Comparison of ENCODE assay signal across 8 cellular contexts in genomic region chr1:172724746-172725613, GRCh38.
DNase-seq lines count a peak whose midpoint lies in the region; ATAC-seq lines count a peak whose summit lies in the region.

No MANE protein-coding gene starts in this region.

- H3K4me1 ChIP-seq in right cardiac atrium (ENCODE audit: control insufficient read depth, insufficient read depth, low read length), result no peaks in the 10 kb centered on the region

- peaks cover 30% of the 10 kb centered on the region for H3K4me1 Mint-ChIP-seq in central memory CD8-positive, alpha-beta T cell

- no peak overlapping the region for H3K4me3 Mint-ChIP-seq in central memory CD8-positive, alpha-beta T cell

- no peak overlapping the region for H3K4me3 ChIP-seq in right cardiac atrium (ENCODE audit: low read length)

- H3K27me3 ChIP-seq in right cardiac atrium (ENCODE audit: control insufficient read depth, insufficient read depth), result no peaks in the 10 kb centered on the region

- H3K36me3 Mint-ChIP-seq in central memory CD8-positive, alpha-beta T cell (ENCODE audit: insufficient read depth), result peaks cover 3% of the 10 kb centered on the region

- peak overlapping the region; percentile 32 for H3K27ac Mint-ChIP-seq in central memory CD8-positive, alpha-beta T cell (ENCODE audit: low read depth)

- intact Hi-C loops in head of caudate nucleus (cut with DNase I) (no loop called here), right cardiac atrium (cut with DNase I) (loop anchor here (5.0 to 10.0 kb wide), 3 partner anchors 113 to 280 kb away; partner anchors contain the start of gene PIGC (in 1 of the 4))

- no peaks in the 10 kb centered on the region for H3K9me3 ChIP-seq in right cardiac atrium (ENCODE audit: control insufficient read depth, low read length)

- DNase-seq in central memory CD8-positive, alpha-beta T cell (ENCODE audit: low spot score in 2 of 2), result no peak
- DNase-seq in head of caudate nucleus (no peak), right cardiac atrium (no peak), EL (no peak), D341Med (ENCODE audit: low spot score) (no peak)

- ATAC-seq in GM18868 (IDR thresholded peaks at IDR 0.05; ENCODE audit: unreplicated experiment), result peak; percentile 85
- peak; percentile 73 for ATAC-seq in HG02588 (IDR thresholded peaks at IDR 0.05; ENCODE audit: unreplicated experiment)
- ATAC-seq in HG03571 (IDR thresholded peaks at IDR 0.05; ENCODE audit: unreplicated experiment), result peak; percentile 80
- no peak for ATAC-seq in central memory CD8-positive, alpha-beta T cell (replicated peaks; ENCODE audit: extremely low read depth, poor library complexity, severe bottlenecking)
- no peak for ATAC-seq in right cardiac atrium

- H3K27me3 Mint-ChIP-seq in central memory CD8-positive, alpha-beta T cell, result no peaks in the 10 kb centered on the region

- 92% methylated on average over 2 of the region's 2 CpGs for WGBS in right cardiac atrium

- no peak overlapping the region for H3K27ac ChIP-seq in right cardiac atrium (ENCODE audit: low read length)

- H3K9me3 Mint-ChIP-seq in central memory CD8-positive, alpha-beta T cell, result peaks cover 5% of the 10 kb centered on the region

Comparison
In these comparisons a context has a peak if more than half of its experiments do, and no peak if none do; other contexts are left out.
1. ATAC-seq: peak in GM18868 (single experiment), HG02588 (single experiment) and HG03571 (single experiment); none in central memory CD8-positive, alpha-beta T cell (single experiment) and right cardiac atrium (0 of 2).